In genomic region chr6:21971540-21971939, GRCh38 we compare ENCODE assay signal across 15 cellular contexts.
DNase-seq lines count a peak whose midpoint lies in the region.
"Had no signal": no experiment of that assay in that cellular context is flagged by ENCODE, and none has a peak within 500 bp of the region (broad histone marks: within the 10 kb centered on the region; RNA-seq: fewer than 3 reads in every experiment).

No MANE protein-coding gene starts in this region.

- H3K4me3 ChIP-seq in BLaER1 treated with 17β-estradiol and CSF1 and Interleukin-3, amounts not matched to agents 10 nM and 100 nM: peak overlapping the region in 1 of 10 experiments; percentile 21; a peak in 1 of 20 replicates
- no peak overlapping the region for H3K4me3 ChIP-seq in Jurkat, Clone E6-1 (ENCODE audit: low read length)
- peak overlapping the region; percentile 1; the same call in 1 of the 2 replicates for H3K4me3 ChIP-seq in SK-N-MC
- H3K4me3 ChIP-seq: breast epithelium, esophagus muscularis mucosa, right lobe of liver had no signal

- H3K9me3 ChIP-seq in BLaER1 treated with 17β-estradiol and CSF1 and Interleukin-3, amounts not matched to agents 10 nM and 100 nM (replicated peaks in 1 of 11): peaks cover 0 to 38% (median 21%) of the 10 kb centered on the region in 11 experiments; a peak in 16 of 22 replicates
- H3K9me3 ChIP-seq in SK-N-MC (ENCODE audit: low read depth, low read length): no peaks in the 10 kb centered on the region
- H3K9me3 ChIP-seq: breast epithelium, esophagus muscularis mucosa, right lobe of liver had no signal

- peak overlapping the region; percentile 65 to 96 (median 82); a peak in 20 of 22 replicates for H3K4me2 ChIP-seq in BLaER1 treated with 17β-estradiol and CSF1 and Interleukin-3, amounts not matched to agents 10 nM and 100 nM

- peaks cover 0 to 45% (median 33%) of the 10 kb centered on the region in 11 experiments; a peak in 13 of 22 replicates for H3K36me3 ChIP-seq in BLaER1 treated with 17β-estradiol and CSF1 and Interleukin-3, amounts not matched to agents 10 nM and 100 nM
- H3K36me3 ChIP-seq in SK-N-MC (ENCODE audit: insufficient read depth, low read length): no peaks in the 10 kb centered on the region
- H3K36me3 ChIP-seq: breast epithelium, esophagus muscularis mucosa, right lobe of liver had no signal

- no peaks in the 10 kb centered on the region for H3K27me3 ChIP-seq in BLaER1 treated with 17β-estradiol and CSF1 and Interleukin-3, amounts not matched to agents 10 nM and 100 nM
- H3K27me3 ChIP-seq: breast epithelium, esophagus muscularis mucosa, right lobe of liver had no signal

- no peaks in the 10 kb centered on the region for H4K20me1 ChIP-seq in BLaER1 treated with 17β-estradiol and CSF1 and Interleukin-3, amounts not matched to agents 10 nM and 100 nM

- peak overlapping the region in 7 of 11 experiments; percentile 11 to 63 (median 54); a peak in 8 of 22 replicates for H3K9ac ChIP-seq in BLaER1 treated with 17β-estradiol and CSF1 and Interleukin-3, amounts not matched to agents 10 nM and 100 nM
- H3K9ac ChIP-seq in SK-N-MC (ENCODE audit: insufficient read length): peak overlapping the region; percentile 4

- H3K27ac ChIP-seq in BLaER1 treated with 17β-estradiol and CSF1 and Interleukin-3, amounts not matched to agents 10 nM and 100 nM: peak overlapping the region in 8 of 11 experiments; percentile 16 to 90 (median 82); a peak in 14 of 22 replicates
- H3K27ac ChIP-seq in SK-N-MC: peak overlapping the region; percentile 82
- H3K27ac ChIP-seq: breast epithelium, esophagus muscularis mucosa, right lobe of liver had no signal

- H3K4me1 ChIP-seq in BLaER1 treated with 17β-estradiol and CSF1 and Interleukin-3, amounts not matched to agents 10 nM and 100 nM: peaks cover 37 to 63% (median 55%) of the 10 kb centered on the region in 10 experiments
- H3K4me1 ChIP-seq: breast epithelium, right lobe of liver had no signal

- peak; percentile 70 for DNase-seq in Jurkat, Clone E6-1 (ENCODE audit: low read depth, low spot score)
- DNase-seq in SK-N-MC (ENCODE audit: low read depth, low spot score) (no peak), left kidney (ENCODE audit: low read depth, low spot score) (peak; percentile 72), T-helper 2 cell (no peak)
- no peak for DNase-seq in activated CD4-positive, CD25-positive, alpha-beta regulatory T cell (lab: John Stamatoyannopoulos, UW)
- DNase-seq in stimulated activated CD4-positive, alpha-beta T cell treated with anti-CD3 and anti-CD28 coated beads, Interleukin-1b, Interleukin-23, amount 100 ng/mL, for 48 hours: no peak
- no peak for DNase-seq in NK-92 treated with Interleukin-12 subunit alpha and Interleukin-12 subunit beta, amount 100 ng/mL, for 24 hours (lab: John Stamatoyannopoulos, UW)
- DNase-seq: activated T-cell treated with anti-CD3 and anti-CD28 coated beads, Interleukin-2, amount 50 U/mL, for 24 hours; HCEC 1CT; NCI-H2081; right lobe of liver; SHP77 had no signal

Comparison
In these comparisons a context has a peak if more than half of its experiments do, and no peak if none do; other contexts are left out.
1. DNase-seq: peak in Jurkat, Clone E6-1 (single experiment) and left kidney (single experiment); none in SK-N-MC (single experiment), activated CD4-positive, CD25-positive, alpha-beta regulatory T cell (0 of 4), T-helper 2 cell (0 of 5), stimulated activated CD4-positive, alpha-beta T cell treated with anti-CD3 and anti-CD28 coated beads, Interleukin-1b, Interleukin-23, amount 100 ng/mL, for 48 hours (single experiment) and NK-92 treated with Interleukin-12 subunit alpha and Interleukin-12 subunit beta, amount 100 ng/mL, for 24 hours (single experiment).